ENCODE assay signal across 31 cellular contexts in genomic region chr2:163730556-163730955, GRCh38. TPM values are rescaled to one million over a fixed set of nuclear protein-coding genes. Genes with fewer than 3 reads are reported as not detected.
DNase-seq lines count a peak whose midpoint lies in the region; ATAC-seq and TF ChIP-seq lines count a peak whose summit lies in the region.
"Had no signal": no experiment of that assay in that cellular context is flagged by ENCODE, and none has a peak within 500 bp of the region (broad histone marks: within the 10 kb centered on the region; RNA-seq: fewer than 3 reads in every experiment).

No MANE protein-coding gene starts in this region.

- H3K36me3 Mint-ChIP-seq in MCF 10A (ENCODE audit: insufficient read depth, unreplicated experiment), result peaks cover 10% of the 10 kb centered on the region
- H3K36me3 Mint-ChIP-seq: activated naive CD8-positive, alpha-beta T cell; stimulated activated naive B cell treated with anti-CD40 and anti-IgM and Interleukin-4, amounts not matched to agents 10 μg/mL and 1 μg/mL and 100 μg/mL, for 72 hours had no signal

- H3K9me3 ChIP-seq in breast epithelium (no peaks in the 10 kb centered on the region), ascending aorta (no peaks in the 10 kb centered on the region), right cardiac atrium (ENCODE audit: control insufficient read depth, low read length) (no peaks in the 10 kb centered on the region), subcutaneous abdominal adipose tissue (ENCODE audit: control insufficient read depth in 5 of 5, low read length in 5 of 5) (no peaks in the 10 kb centered on the region)
- H3K9me3 ChIP-seq: left lung, testis had no signal

- H3K9ac ChIP-seq in subcutaneous abdominal adipose tissue (ENCODE audit: low read length in 5 of 5), result peak overlapping the region in 1 of 5 donors; percentile 51

- peaks cover 22% of the 10 kb centered on the region for H3K4me1 Mint-ChIP-seq in MCF 10A (ENCODE audit: insufficient read depth, unreplicated experiment)
- H3K4me1 Mint-ChIP-seq: immature natural killer cell, T-helper 17 cell had no signal

- intact Hi-C loops in MCF 10A (cut with micrococcal nuclease), result loop anchor here (5.0 to 10.0 kb wide), 5 partner anchors 48 to 702 kb away; no protein-coding TSS in a partner anchor
- intact Hi-C loops in breast epithelium (cut with DNase I; ENCODE audit: low total_unique reads), result no loop called here
- intact Hi-C loops in ascending aorta (cut with DNase I), result loop anchor here (10.0 kb wide), 2 partner anchors 256 to 394 kb away; no protein-coding TSS in a partner anchor
- intact Hi-C loops in right cardiac atrium (cut with DNase I), result loop anchor here in 2 of 4 donors (10.0 kb wide), 2 partner anchors 314 to 386 kb away; no protein-coding TSS in a partner anchor

- no TSS peak for BruUV-seq in MCF 10A (replicated peaks; lab: Mats Ljungman, UMichigan)

- no peak for DNase-seq in MCF 10A (ENCODE audit: unreplicated experiment)
- DNase-seq in breast epithelium (ENCODE audit: low spot score in 2 of 2), result no peak
- DNase-seq in ascending aorta (ENCODE audit: low spot score in 2 of 2), result no peak
- DNase-seq in right cardiac atrium, result no peak
- DNase-seq in SIG-M5 (lab: John Stamatoyannopoulos, UW), result no peak
- DNase-seq in islet precursor cell, result no peak
- DNase-seq: activated CD4-positive, alpha-beta T cell treated with anti-CD3 and anti-CD28 coated beads for 1 hour; activated CD8-positive, alpha-beta T cell treated with anti-CD3 and anti-CD28 coated beads for 36 hours; aorta; Calu3; effector CD4-positive, alpha-beta T cell; hippocampal formation; immature natural killer cell; left lung; naive B cell; NCI-H1417 treated with DMSO at 0.1 percent for 48 hours; NCI-H2081 treated with DMSO at 0.1 percent for 48 hours; NCI-H226; NCI-H748 treated with DMSO at 0.1 percent for 48 hours; retina; stimulated activated CD4-positive, alpha-beta T cell treated with anti-CD3 and anti-CD28 coated beads, Interleukin-12 subunit alpha, Interleukin-12 subunit beta, amount 100 ng/mL, for 4 hours; stimulated activated CD4-positive, alpha-beta T cell treated with anti-CD3 and anti-CD28 coated beads, Interleukin-4, amount 100 ng/mL, for 24 hours; stimulated activated naive B cell treated with anti-CD40 and anti-IgM and Interleukin-4, amounts not matched to agents 10 μg/mL and 1 μg/mL and 100 μg/mL, for 72 hours; T-helper 17 cell; testis had no signal

- no peak for TF ChIP-seq POLR2A in breast epithelium (IDR thresholded peaks at IDR 0.05)

- POLR2A ChIA-PET in MCF 10A (lab: Yijun Ruan, JAX), result interaction anchor here (0.6 to 1.3 kb wide), 4 partner anchors 12 to 259 kb away, joined by 3 to 4 read pairs (median 3); no protein-coding TSS in a partner anchor

- H3K4me3 Mint-ChIP-seq in MCF 10A (ENCODE audit: unreplicated experiment), result peak overlapping the region; percentile 86
- H3K4me3 Mint-ChIP-seq: activated CD8-positive, alpha-beta T cell treated with anti-CD3 and anti-CD28 coated beads for 36 hours; activated naive CD8-positive, alpha-beta T cell; immature natural killer cell; naive B cell; stimulated activated naive B cell treated with anti-CD40 and anti-IgM and Interleukin-4, amounts not matched to agents 10 μg/mL and 1 μg/mL and 100 μg/mL, for 72 hours; T-helper 17 cell had no signal

- H3K27me3 ChIP-seq in breast epithelium (no peaks in the 10 kb centered on the region), ascending aorta (no peaks in the 10 kb centered on the region), right cardiac atrium (ENCODE audit: control insufficient read depth, insufficient read depth) (no peaks in the 10 kb centered on the region), subcutaneous abdominal adipose tissue (ENCODE audit: control insufficient read depth in 5 of 5, insufficient read depth in 4 of 5, low read length in 5 of 5) (no peaks in the 10 kb centered on the region)
- H3K27me3 ChIP-seq: testis had no signal

- CTCF ChIA-PET in MCF 10A (lab: Yijun Ruan, JAX), result interaction anchor here (0.6 to 1.3 kb wide), 4 partner anchors 136 to 1354 kb away, joined by 3 to 5 read pairs (median 4); no protein-coding TSS in a partner anchor

- H3K27ac ChIP-seq in breast epithelium, result no peak overlapping the region
- peak overlapping the region; percentile 80 to 99 for H3K27ac ChIP-seq in ascending aorta
- no peak overlapping the region for H3K27ac ChIP-seq in right cardiac atrium (ENCODE audit: low read length)
- peak overlapping the region; percentile 89 for H3K27ac ChIP-seq in subcutaneous abdominal adipose tissue (ENCODE audit: low read depth, low read length)
- H3K27ac ChIP-seq: 22Rv1, epithelial cell of prostate had no signal

- H3K9me3 Mint-ChIP-seq in MCF 10A (ENCODE audit: unreplicated experiment), result no peaks in the 10 kb centered on the region
- H3K9me3 Mint-ChIP-seq: activated CD8-positive, alpha-beta T cell treated with anti-CD3 and anti-CD28 coated beads for 36 hours; stimulated activated naive B cell treated with anti-CD40 and anti-IgM and Interleukin-4, amounts not matched to agents 10 μg/mL and 1 μg/mL and 100 μg/mL, for 72 hours had no signal

- peaks cover 0 to 4% of the 10 kb centered on the region in 2 donors for H3K4me1 ChIP-seq in breast epithelium
- peaks cover 0 to 4% of the 10 kb centered on the region in 2 donors for H3K4me1 ChIP-seq in ascending aorta
- no peaks in the 10 kb centered on the region for H3K4me1 ChIP-seq in right cardiac atrium (ENCODE audit: control insufficient read depth, insufficient read depth, low read length)
- peaks cover 0 to 45% (median 10%) of the 10 kb centered on the region in 5 donors for H3K4me1 ChIP-seq in subcutaneous abdominal adipose tissue (ENCODE audit: control insufficient read depth in 5 of 5, insufficient read depth in 5 of 5, low read length in 5 of 5)
- H3K4me1 ChIP-seq: testis had no signal

- no peaks in the 10 kb centered on the region for H3K36me3 ChIP-seq in breast epithelium
- H3K36me3 ChIP-seq in ascending aorta, result no peaks in the 10 kb centered on the region
- no peaks in the 10 kb centered on the region for H3K36me3 ChIP-seq in subcutaneous abdominal adipose tissue (ENCODE audit: control insufficient read depth in 5 of 5, insufficient read depth in 5 of 5, low read length in 5 of 5)
- H3K36me3 ChIP-seq: left lung had no signal

- peak overlapping the region; percentile 95 for H3K27ac Mint-ChIP-seq in MCF 10A (ENCODE audit: low read depth, unreplicated experiment)
- H3K27ac Mint-ChIP-seq: activated CD8-positive, alpha-beta T cell treated with anti-CD3 and anti-CD28 coated beads for 36 hours; activated naive CD8-positive, alpha-beta T cell; immature natural killer cell; naive B cell; stimulated activated naive B cell treated with anti-CD40 and anti-IgM and Interleukin-4, amounts not matched to agents 10 μg/mL and 1 μg/mL and 100 μg/mL, for 72 hours; T-helper 17 cell had no signal

- 90% methylated on average over 1 of the region's 1 CpG for WGBS in right cardiac atrium

- no peaks in the 10 kb centered on the region for H3K27me3 Mint-ChIP-seq in MCF 10A (ENCODE audit: insufficient read depth, unreplicated experiment)

- TF ChIP-seq CTCF in MCF 10A (IDR thresholded peaks at IDR 0.05; ENCODE audit: unreplicated experiment) (no peak), breast epithelium (IDR thresholded peaks at IDR 0.05) (no peak), ascending aorta (IDR thresholded peaks at IDR 0.05) (no peak)

- no peak for ATAC-seq in right cardiac atrium
- no peak for ATAC-seq in HG02870 (IDR thresholded peaks at IDR 0.05; ENCODE audit: unreplicated experiment)
- ATAC-seq: activated CD8-positive, alpha-beta T cell treated with anti-CD3 and anti-CD28 coated beads for 36 hours; left lung; SK-N-SH treated with all-trans-retinoic acid at 6 μM for 48 hours; stimulated activated naive B cell treated with anti-CD40 and anti-IgM and Interleukin-4, amounts not matched to agents 10 μg/mL and 1 μg/mL and 100 μg/mL, for 72 hours; T-helper 17 cell had no signal

- no peak overlapping the region for H3K4me3 ChIP-seq in breast epithelium
- H3K4me3 ChIP-seq in ascending aorta, result peak overlapping the region in 1 of 2 donors; percentile 96
- peak overlapping the region; percentile 25 for H3K4me3 ChIP-seq in right cardiac atrium (ENCODE audit: low read length)
- no peak overlapping the region for H3K4me3 ChIP-seq in subcutaneous abdominal adipose tissue (ENCODE audit: low read depth in 1 of 5, low read length in 5 of 5)
- H3K4me3 ChIP-seq: left lung, testis had no signal

RNA-seq across cellular contexts. Expression of gene FIGN, which starts 5.3 kb away (rescaled TPM):
- total RNA-seq in MCF 10A (2022), result 9.0 and 11.7 TPM in 2 replicates
- total RNA-seq in breast epithelium, result 10 to 100 TPM in 1 of 3 donors, 1 to 10 TPM in 2; 2.6 to 13.9 (median 5.0) TPM
- 4.3 TPM for total RNA-seq in ascending aorta
- total RNA-seq in right cardiac atrium, result 10 to 100 TPM in 2 of 4 donors, 1 to 10 TPM in 2; 9.5 to 13.8 (median 11.6) TPM
- 2.7 TPM for polyA plus RNA-seq in right cardiac atrium
- total RNA-seq: activated CD8-positive, alpha-beta T cell treated with anti-CD3 and anti-CD28 coated beads for 36 hours; T-helper 17 cell had no signal
- polyA plus RNA-seq: immature natural killer cell had no signal

Comparison
In these comparisons a context has a peak if more than half of its experiments do, and no peak if none do; other contexts are left out.
1. H3K27ac ChIP-seq: peak in ascending aorta (2 of 2) and subcutaneous abdominal adipose tissue (single experiment); none in breast epithelium (0 of 2) and right cardiac atrium (single experiment).